ENCODE assay signal across 1 cellular context in genomic region chr1:21573475-21573874, GRCh38.
TF ChIP-seq lines count a peak whose summit lies in the region.

No MANE protein-coding gene starts in this region.

TF ChIP-seq in GM23338, 12 proteins besides CTCF, POLR2A, EP300 and RAD21 (continued from another document):
- TF ChIP-seq ZNF462 (CRISPR knock-in tag; IDR thresholded peaks at IDR 0.05) (no peak), NANOG (IDR thresholded peaks at IDR 0.05; ENCODE audit: borderline replicate concordance) (no peak)
